In genomic region chr6:7189101-7189721, GRCh38 we compare ENCODE assay signal across 18 cellular contexts.
DNase-seq lines count a peak whose midpoint lies in the region; ATAC-seq, FAIRE-seq and TF ChIP-seq lines count a peak whose summit lies in the region.
"Had no signal": no experiment of that assay in that cellular context is flagged by ENCODE, and none has a peak within 500 bp of the region (broad histone marks: within the 10 kb centered on the region; RNA-seq: fewer than 3 reads in every experiment).

No MANE protein-coding gene starts in this region.

- CTCF ChIA-PET in activated B cell treated with CpG ODN at 0.5 μM for 24 hours (lab: Charles Lee): interaction anchor here (0.6 kb wide), 1 partner anchor 100 kb away, joined by 3 read pairs; no protein-coding TSS in a partner anchor

- H3K27me3 ChIP-seq in right atrium auricular region: no peaks in the 10 kb centered on the region
- H3K27me3 ChIP-seq in spleen (replicated peaks in 1 of 7): no peaks in the 10 kb centered on the region
- H3K27me3 ChIP-seq: foreskin keratinocyte, tibial artery had no signal

- no peaks in the 10 kb centered on the region for H3K27me3 Mint-ChIP-seq in activated B cell treated with CpG ODN at 0.5 μM for 24 hours

- peaks cover 21% of the 10 kb centered on the region for H3K4me1 Mint-ChIP-seq in activated B cell treated with CpG ODN at 0.5 μM for 24 hours
- H3K4me1 Mint-ChIP-seq: nephron had no signal

- TF ChIP-seq POLR2A in spleen (IDR thresholded peaks at IDR 0.05): no peak

- H3K9me3 ChIP-seq in right atrium auricular region (no peaks in the 10 kb centered on the region), spleen (no peaks in the 10 kb centered on the region)
- H3K9me3 ChIP-seq: tibial artery had no signal

- H3K4me1 ChIP-seq in right atrium auricular region (peaks cover 0 to 3% of the 10 kb centered on the region in 2 donors), spleen (peaks cover 0 to 37% (median 8%) of the 10 kb centered on the region in 6 donors)
- H3K4me1 ChIP-seq: tibial artery had no signal

- intact Hi-C loops in activated B cell treated with CpG ODN at 0.5 μM for 24 hours (cut with micrococcal nuclease) (loop anchor here (2.0 kb wide), 2 partner anchors 34 to 82 kb away; partner anchors contain the start of gene RREB1), spleen (cut with DNase I; ENCODE audit: low total_unique reads) (no loop called here)

- H3K4me3 ChIP-seq in right atrium auricular region: no peak overlapping the region
- no peak overlapping the region for H3K4me3 ChIP-seq in spleen
- H3K4me3 ChIP-seq: PC-9, tibial artery had no signal

- no peaks in the 10 kb centered on the region for H3K9me3 Mint-ChIP-seq in activated B cell treated with CpG ODN at 0.5 μM for 24 hours
- H3K9me3 Mint-ChIP-seq: nephron had no signal

- H3K27ac ChIP-seq in right atrium auricular region (no peak overlapping the region), spleen (peak overlapping the region in 7 of 8 donors; percentile 15 to 78 (median 64))
- H3K27ac ChIP-seq: foreskin keratinocyte, PC-9, tibial artery had no signal

- FAIRE-seq in HTR-8/SVneo (lab: Jason Lieb, UNC): peak; percentile 16
- no peak for FAIRE-seq in urothelium cell line (lab: Jason Lieb, UNC)
- FAIRE-seq: bronchial epithelial cell, H1 had no signal

- TF ChIP-seq CTCF in activated B cell treated with CpG ODN at 0.5 μM for 24 hours (IDR thresholded peaks at IDR 0.05): no peak
- TF ChIP-seq CTCF in right atrium auricular region (IDR thresholded peaks at IDR 0.05): no peak
- TF ChIP-seq CTCF in spleen (IDR thresholded peaks at IDR 0.05 in 8 of 11, conservative IDR thresholded peaks at IDR 0.05 in 3 of 11): no peak

- H3K36me3 ChIP-seq in right atrium auricular region: peaks cover 50% of the 10 kb centered on the region
- H3K36me3 ChIP-seq in spleen: peaks cover 0 to 95% (median 51%) of the 10 kb centered on the region in 6 donors

- DNase-seq in HTR-8/SVneo (ENCODE audit: insufficient read length, low spot score) (no peak), activated B cell treated with CpG ODN at 0.5 μM for 24 hours (no peak), right atrium auricular region (ENCODE audit: low spot score) (peak; percentile 30), spleen (no peak), NCI-H1930 (lab: John Stamatoyannopoulos, UW) (no peak), urothelium cell line (ENCODE audit: low spot score) (no peak)
- no peak for DNase-seq in stimulated activated naive CD4-positive, alpha-beta T cell treated with Interleukin-2 at 50 U/mL for 16 hours (lab: John Stamatoyannopoulos, UW)
- DNase-seq in activated naive CD4-positive, alpha-beta T cell treated with anti-CD3 and anti-CD28 coated beads, Interleukin-2, amount 50 U/mL, for 16 hours: no peak
- DNase-seq: activated CD4-positive, CD25-positive, alpha-beta regulatory T cell; foreskin keratinocyte; NCI-H1436; NCI-H82; PC-9; stimulated activated CD8-positive, alpha-beta memory T cell treated with anti-CD3 and anti-CD28 coated beads, Interleukin-4, amount 100 ng/mL, for 48 hours; tibial artery had no signal

- H3K27ac Mint-ChIP-seq in activated B cell treated with CpG ODN at 0.5 μM for 24 hours: peak overlapping the region; percentile 41

- 89 to 96% (median 91%) methylated on average over 9 of the region's 9 CpGs for WGBS in spleen, 5 donors

- no peak for ATAC-seq in activated B cell treated with CpG ODN at 0.5 μM for 24 hours (ENCODE audit: low read depth)
- ATAC-seq: foreskin keratinocyte had no signal

- peak overlapping the region; percentile 45 for H3K4me3 Mint-ChIP-seq in activated B cell treated with CpG ODN at 0.5 μM for 24 hours
- H3K4me3 Mint-ChIP-seq: nephron had no signal

- peaks cover 84% of the 10 kb centered on the region for H3K36me3 Mint-ChIP-seq in activated B cell treated with CpG ODN at 0.5 μM for 24 hours (ENCODE audit: low read depth)

- POLR2A ChIA-PET in activated B cell treated with CpG ODN at 0.5 μM for 24 hours (lab: Charles Lee): no interaction called here

Comparison
In these comparisons a context has a peak if more than half of its experiments do, and no peak if none do; other contexts are left out.
1. H3K27ac ChIP-seq: peak in spleen (7 of 8); none in right atrium auricular region (0 of 2).